In the genomic region with DNA sequence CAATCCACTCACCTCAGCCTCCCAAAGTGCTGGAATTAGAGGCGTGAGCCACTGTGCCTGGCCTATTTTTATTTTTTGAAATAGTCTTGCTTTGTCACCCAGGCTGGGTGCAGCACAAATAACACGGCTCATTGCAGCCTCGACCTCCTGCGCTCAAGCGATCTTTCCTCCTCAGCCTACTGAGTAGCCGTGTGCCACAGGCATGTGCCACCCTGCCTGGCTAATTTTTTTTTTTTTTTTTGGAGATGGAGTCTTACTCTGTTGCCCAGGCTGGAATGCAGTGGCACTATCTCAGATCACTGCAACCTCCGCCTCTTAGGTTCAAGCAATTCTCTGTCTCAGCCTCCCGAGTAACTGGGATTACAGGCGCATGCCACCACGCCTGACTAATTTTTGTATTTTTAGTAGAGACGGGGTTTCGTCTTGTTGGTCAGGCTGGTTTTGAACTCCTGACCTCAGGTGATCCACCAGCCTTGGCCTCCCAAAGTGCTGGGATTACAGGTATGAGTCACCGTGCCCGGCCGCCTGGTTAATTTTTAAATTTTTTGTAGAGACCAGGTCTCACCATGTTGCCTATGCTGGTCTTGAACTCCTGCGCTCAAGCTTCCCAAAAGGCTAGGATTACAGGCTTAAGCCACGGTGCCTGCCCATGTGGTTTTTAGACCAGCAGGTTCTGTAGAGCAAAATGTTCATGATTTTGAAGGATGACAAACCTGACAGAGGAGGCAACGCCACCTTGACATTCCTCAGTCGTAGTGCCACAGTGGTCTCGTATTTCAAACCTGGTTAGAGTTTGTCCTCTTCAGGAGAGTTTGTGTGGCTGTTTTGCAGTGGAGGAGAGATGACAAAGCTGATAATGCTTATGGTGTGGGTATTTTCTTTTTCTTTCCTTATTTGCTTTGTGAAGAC, we compare ENCODE assay signal across 1 cellular context.
TF ChIP-seq lines count a peak whose summit lies in the region.
"Not testable (repeated sequence)": the region's sequence is repeated elsewhere in the genome, so short reads cannot be mapped to it uniquely, and the experiment has no call there.

No MANE protein-coding gene starts in this region.

TF ChIP-seq in HepG2, 621 proteins besides CTCF, POLR2A, EP300 and RAD21 (continues in another document):
- TF ChIP-seq, protein P1, sequence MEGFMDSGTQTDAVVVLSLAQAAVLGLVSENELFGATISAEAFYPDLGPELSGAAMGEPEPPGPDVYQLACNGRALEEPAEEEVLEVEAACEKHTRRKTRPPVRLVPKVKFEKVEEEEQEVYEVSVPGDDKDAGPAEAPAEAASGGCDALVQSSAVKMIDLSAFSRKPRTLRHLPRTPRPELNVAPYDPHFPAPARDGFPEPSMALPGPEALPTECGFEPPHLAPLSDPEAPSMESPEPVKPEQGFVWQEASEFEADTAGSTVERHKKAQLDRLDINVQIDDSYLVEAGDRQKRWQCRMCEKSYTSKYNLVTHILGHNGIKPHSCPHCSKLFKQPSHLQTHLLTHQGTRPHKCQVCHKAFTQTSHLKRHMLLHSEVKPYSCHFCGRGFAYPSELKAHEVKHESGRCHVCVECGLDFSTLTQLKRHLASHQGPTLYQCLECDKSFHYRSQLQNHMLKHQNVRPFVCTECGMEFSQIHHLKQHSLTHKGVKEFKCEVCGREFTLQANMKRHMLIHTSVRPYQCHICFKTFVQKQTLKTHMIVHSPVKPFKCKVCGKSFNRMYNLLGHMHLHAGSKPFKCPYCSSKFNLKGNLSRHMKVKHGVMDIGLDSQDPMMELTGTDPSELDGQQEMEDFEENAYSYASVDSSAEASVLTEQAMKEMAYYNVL (CRISPR knock-in tag; IDR thresholded peaks at IDR 0.05; ENCODE audit: borderline replicate concordance), result peak; percentile 96
- TF ChIP-seq, protein P2, sequence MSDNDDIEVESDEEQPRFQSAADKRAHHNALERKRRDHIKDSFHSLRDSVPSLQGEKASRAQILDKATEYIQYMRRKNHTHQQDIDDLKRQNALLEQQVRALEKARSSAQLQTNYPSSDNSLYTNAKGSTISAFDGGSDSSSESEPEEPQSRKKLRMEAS (IDR thresholded peaks at IDR 0.05), result peak; percentile 58
- TF ChIP-seq ZNF543 (CRISPR knock-in tag; IDR thresholded peaks at IDR 0.05), result peak; percentile 40; the same call in 1 of the 2 replicates
- TF ChIP-seq SP140L (CRISPR knock-in tag; IDR thresholded peaks at IDR 0.05; ENCODE audit: borderline replicate concordance), result peak; percentile 57; the same call in 1 of the 2 replicates
- TF ChIP-seq, protein P3, sequence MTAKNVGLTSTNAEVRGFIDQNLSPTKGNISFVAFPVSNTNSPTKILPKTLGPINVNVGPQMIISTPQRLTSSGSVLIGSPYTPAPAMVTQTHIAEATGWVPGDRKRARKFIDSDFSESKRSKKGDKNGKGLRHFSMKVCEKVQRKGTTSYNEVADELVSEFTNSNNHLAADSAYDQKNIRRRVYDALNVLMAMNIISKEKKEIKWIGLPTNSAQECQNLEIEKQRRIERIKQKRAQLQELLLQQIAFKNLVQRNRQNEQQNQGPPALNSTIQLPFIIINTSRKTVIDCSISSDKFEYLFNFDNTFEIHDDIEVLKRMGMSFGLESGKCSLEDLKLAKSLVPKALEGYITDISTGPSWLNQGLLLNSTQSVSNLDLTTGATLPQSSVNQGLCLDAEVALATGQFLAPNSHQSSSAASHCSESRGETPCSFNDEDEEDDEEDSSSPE (CRISPR knock-in tag; IDR thresholded peaks at IDR 0.05), result peak; percentile 64
- TF ChIP-seq, protein P4, sequence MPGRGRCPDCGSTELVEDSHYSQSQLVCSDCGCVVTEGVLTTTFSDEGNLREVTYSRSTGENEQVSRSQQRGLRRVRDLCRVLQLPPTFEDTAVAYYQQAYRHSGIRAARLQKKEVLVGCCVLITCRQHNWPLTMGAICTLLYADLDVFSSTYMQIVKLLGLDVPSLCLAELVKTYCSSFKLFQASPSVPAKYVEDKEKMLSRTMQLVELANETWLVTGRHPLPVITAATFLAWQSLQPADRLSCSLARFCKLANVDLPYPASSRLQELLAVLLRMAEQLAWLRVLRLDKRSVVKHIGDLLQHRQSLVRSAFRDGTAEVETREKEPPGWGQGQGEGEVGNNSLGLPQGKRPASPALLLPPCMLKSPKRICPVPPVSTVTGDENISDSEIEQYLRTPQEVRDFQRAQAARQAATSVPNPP (CRISPR knock-in tag; IDR thresholded peaks at IDR 0.05), result 0 out of 2 replicates have a peak, but pooled peaks have one; percentile 49
- TF ChIP-seq SNAI1 (CRISPR knock-in tag; IDR thresholded peaks at IDR 0.05; ENCODE audit: borderline replicate concordance), result 0 out of 2 replicates have a peak, but pooled peaks have one; percentile 16
- TF ChIP-seq EED (CRISPR knock-in tag; IDR thresholded peaks at IDR 0.05), result 0 out of 2 replicates have a peak, but pooled peaks have one; percentile 74
- TF ChIP-seq, protein P5, sequence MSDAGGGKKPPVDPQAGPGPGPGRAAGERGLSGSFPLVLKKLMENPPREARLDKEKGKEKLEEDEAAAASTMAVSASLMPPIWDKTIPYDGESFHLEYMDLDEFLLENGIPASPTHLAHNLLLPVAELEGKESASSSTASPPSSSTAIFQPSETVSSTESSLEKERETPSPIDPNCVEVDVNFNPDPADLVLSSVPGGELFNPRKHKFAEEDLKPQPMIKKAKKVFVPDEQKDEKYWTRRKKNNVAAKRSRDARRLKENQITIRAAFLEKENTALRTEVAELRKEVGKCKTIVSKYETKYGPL (CRISPR knock-in tag; IDR thresholded peaks at IDR 0.05), result 0 out of 2 replicates have a peak, but pooled peaks have one; percentile 41
- peak; percentile 70 for TF ChIP-seq SOX5 (CRISPR knock-in tag; IDR thresholded peaks at IDR 0.05; ENCODE audit: borderline replicate concordance)
- TF ChIP-seq, protein P6, sequence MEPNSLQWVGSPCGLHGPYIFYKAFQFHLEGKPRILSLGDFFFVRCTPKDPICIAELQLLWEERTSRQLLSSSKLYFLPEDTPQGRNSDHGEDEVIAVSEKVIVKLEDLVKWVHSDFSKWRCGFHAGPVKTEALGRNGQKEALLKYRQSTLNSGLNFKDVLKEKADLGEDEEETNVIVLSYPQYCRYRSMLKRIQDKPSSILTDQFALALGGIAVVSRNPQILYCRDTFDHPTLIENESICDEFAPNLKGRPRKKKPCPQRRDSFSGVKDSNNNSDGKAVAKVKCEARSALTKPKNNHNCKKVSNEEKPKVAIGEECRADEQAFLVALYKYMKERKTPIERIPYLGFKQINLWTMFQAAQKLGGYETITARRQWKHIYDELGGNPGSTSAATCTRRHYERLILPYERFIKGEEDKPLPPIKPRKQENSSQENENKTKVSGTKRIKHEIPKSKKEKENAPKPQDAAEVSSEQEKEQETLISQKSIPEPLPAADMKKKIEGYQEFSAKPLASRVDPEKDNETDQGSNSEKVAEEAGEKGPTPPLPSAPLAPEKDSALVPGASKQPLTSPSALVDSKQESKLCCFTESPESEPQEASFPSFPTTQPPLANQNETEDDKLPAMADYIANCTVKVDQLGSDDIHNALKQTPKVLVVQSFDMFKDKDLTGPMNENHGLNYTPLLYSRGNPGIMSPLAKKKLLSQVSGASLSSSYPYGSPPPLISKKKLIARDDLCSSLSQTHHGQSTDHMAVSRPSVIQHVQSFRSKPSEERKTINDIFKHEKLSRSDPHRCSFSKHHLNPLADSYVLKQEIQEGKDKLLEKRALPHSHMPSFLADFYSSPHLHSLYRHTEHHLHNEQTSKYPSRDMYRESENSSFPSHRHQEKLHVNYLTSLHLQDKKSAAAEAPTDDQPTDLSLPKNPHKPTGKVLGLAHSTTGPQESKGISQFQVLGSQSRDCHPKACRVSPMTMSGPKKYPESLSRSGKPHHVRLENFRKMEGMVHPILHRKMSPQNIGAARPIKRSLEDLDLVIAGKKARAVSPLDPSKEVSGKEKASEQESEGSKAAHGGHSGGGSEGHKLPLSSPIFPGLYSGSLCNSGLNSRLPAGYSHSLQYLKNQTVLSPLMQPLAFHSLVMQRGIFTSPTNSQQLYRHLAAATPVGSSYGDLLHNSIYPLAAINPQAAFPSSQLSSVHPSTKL (CRISPR knock-in tag; IDR thresholded peaks at IDR 0.05), result peak; percentile 83
- TF ChIP-seq, protein P7, sequence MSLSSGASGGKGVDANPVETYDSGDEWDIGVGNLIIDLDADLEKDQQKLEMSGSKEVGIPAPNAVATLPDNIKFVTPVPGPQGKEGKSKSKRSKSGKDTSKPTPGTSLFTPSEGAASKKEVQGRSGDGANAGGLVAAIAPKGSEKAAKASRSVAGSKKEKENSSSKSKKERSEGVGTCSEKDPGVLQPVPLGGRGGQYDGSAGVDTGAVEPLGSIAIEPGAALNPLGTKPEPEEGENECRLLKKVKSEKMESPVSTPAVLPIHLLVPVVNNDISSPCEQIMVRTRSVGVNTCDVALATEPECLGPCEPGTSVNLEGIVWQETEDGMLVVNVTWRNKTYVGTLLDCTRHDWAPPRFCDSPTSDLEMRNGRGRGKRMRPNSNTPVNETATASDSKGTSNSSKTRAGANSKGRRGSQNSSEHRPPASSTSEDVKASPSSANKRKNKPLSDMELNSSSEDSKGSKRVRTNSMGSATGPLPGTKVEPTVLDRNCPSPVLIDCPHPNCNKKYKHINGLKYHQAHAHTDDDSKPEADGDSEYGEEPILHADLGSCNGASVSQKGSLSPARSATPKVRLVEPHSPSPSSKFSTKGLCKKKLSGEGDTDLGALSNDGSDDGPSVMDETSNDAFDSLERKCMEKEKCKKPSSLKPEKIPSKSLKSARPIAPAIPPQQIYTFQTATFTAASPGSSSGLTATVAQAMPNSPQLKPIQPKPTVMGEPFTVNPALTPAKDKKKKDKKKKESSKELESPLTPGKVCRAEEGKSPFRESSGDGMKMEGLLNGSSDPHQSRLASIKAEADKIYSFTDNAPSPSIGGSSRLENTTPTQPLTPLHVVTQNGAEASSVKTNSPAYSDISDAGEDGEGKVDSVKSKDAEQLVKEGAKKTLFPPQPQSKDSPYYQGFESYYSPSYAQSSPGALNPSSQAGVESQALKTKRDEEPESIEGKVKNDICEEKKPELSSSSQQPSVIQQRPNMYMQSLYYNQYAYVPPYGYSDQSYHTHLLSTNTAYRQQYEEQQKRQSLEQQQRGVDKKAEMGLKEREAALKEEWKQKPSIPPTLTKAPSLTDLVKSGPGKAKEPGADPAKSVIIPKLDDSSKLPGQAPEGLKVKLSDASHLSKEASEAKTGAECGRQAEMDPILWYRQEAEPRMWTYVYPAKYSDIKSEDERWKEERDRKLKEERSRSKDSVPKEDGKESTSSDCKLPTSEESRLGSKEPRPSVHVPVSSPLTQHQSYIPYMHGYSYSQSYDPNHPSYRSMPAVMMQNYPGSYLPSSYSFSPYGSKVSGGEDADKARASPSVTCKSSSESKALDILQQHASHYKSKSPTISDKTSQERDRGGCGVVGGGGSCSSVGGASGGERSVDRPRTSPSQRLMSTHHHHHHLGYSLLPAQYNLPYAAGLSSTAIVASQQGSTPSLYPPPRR (CRISPR knock-in tag; IDR thresholded peaks at IDR 0.05; ENCODE audit: borderline replicate concordance), result peak; percentile 51
- peak; percentile 95 for TF ChIP-seq SIX1 (CRISPR knock-in tag; IDR thresholded peaks at IDR 0.05; ENCODE audit: borderline replicate concordance)
- TF ChIP-seq NFKBIZ (CRISPR knock-in tag; IDR thresholded peaks at IDR 0.05), result peak; percentile 27; the same call in 1 of the 2 replicates
- TF ChIP-seq, protein P8, sequence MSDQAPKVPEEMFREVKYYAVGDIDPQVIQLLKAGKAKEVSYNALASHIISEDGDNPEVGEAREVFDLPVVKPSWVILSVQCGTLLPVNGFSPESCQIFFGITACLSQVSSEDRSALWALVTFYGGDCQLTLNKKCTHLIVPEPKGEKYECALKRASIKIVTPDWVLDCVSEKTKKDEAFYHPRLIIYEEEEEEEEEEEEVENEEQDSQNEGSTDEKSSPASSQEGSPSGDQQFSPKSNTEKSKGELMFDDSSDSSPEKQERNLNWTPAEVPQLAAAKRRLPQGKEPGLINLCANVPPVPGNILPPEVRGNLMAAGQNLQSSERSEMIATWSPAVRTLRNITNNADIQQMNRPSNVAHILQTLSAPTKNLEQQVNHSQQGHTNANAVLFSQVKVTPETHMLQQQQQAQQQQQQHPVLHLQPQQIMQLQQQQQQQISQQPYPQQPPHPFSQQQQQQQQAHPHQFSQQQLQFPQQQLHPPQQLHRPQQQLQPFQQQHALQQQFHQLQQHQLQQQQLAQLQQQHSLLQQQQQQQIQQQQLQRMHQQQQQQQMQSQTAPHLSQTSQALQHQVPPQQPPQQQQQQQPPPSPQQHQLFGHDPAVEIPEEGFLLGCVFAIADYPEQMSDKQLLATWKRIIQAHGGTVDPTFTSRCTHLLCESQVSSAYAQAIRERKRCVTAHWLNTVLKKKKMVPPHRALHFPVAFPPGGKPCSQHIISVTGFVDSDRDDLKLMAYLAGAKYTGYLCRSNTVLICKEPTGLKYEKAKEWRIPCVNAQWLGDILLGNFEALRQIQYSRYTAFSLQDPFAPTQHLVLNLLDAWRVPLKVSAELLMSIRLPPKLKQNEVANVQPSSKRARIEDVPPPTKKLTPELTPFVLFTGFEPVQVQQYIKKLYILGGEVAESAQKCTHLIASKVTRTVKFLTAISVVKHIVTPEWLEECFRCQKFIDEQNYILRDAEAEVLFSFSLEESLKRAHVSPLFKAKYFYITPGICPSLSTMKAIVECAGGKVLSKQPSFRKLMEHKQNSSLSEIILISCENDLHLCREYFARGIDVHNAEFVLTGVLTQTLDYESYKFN (CRISPR knock-in tag; conservative IDR thresholded peaks at IDR 0.05), result peak; percentile 63
- 0 out of 2 replicates have a peak, but pooled peaks have one; percentile 53 for TF ChIP-seq ZNF33A (CRISPR knock-in tag; IDR thresholded peaks at IDR 0.05; ENCODE audit: borderline replicate concordance)
- TF ChIP-seq CREB1 (IDR thresholded peaks at IDR 0.05), result peak; percentile 36; the same call in 1 of the 2 replicates
- TF ChIP-seq CREB1 (CRISPR knock-in tag; IDR thresholded peaks at IDR 0.05), result not testable (repeated sequence)
- TF ChIP-seq HIVEP1 (CRISPR knock-in tag; IDR thresholded peaks at IDR 0.05), result peak; percentile 69; the same call in 1 of the 2 replicates
- TF ChIP-seq ADNP (CRISPR knock-in tag; IDR thresholded peaks at IDR 0.05), result peak; percentile 73; the same call in 1 of the 2 replicates
- TF ChIP-seq, protein P9, sequence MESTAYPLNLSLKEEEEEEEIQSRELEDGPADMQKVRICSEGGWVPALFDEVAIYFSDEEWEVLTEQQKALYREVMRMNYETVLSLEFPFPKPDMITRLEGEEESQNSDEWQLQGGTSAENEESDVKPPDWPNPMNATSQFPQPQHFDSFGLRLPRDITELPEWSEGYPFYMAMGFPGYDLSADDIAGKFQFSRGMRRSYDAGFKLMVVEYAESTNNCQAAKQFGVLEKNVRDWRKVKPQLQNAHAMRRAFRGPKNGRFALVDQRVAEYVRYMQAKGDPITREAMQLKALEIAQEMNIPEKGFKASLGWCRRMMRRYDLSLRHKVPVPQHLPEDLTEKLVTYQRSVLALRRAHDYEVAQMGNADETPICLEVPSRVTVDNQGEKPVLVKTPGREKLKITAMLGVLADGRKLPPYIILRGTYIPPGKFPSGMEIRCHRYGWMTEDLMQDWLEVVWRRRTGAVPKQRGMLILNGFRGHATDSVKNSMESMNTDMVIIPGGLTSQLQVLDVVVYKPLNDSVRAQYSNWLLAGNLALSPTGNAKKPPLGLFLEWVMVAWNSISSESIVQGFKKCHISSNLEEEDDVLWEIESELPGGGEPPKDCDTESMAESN (CRISPR knock-in tag; conservative IDR thresholded peaks at IDR 0.05), result 0 out of 2 replicates have a peak, but pooled peaks have one; percentile 38
- TF ChIP-seq, protein P10, sequence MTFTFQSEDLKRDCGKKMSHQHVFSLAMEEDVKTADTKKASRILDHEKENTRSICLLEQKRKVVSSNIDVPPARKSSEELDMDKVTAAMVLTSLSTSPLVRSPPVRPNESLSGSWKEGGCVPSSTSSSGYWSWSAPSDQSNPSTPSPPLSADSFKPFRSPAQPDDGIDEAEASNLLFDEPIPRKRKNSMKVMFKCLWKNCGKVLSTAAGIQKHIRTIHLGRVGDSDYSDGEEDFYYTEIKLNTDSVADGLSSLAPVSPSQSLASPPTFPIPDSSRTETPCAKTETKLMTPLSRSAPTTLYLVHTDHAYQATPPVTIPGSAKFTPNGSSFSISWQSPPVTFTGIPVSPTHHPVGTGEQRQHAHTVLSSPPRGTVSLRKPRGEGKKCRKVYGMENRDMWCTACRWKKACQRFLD (CRISPR knock-in tag; IDR thresholded peaks at IDR 0.05; ENCODE audit: borderline replicate concordance), result 0 out of 2 replicates have a peak, but pooled peaks have one; percentile 34
- TF ChIP-seq ZNF33B (CRISPR knock-in tag; IDR thresholded peaks at IDR 0.05), result peak; percentile 68; the same call in 1 of the 2 replicates
